ENCODE assay signal across 10 cellular contexts in genomic region chr1:230125633-230126528, GRCh38. TPM values are rescaled to one million over a fixed set of nuclear protein-coding genes. Genes with fewer than 3 reads are reported as not detected.
A peak's percentile ranks its signal among the peaks of the same experiment; 100 is the strongest.
DNase-seq lines count a peak whose midpoint lies in the region; ATAC-seq and TF ChIP-seq lines count a peak whose summit lies in the region.
"Had no signal": no experiment of that assay in that cellular context is flagged by ENCODE, and none has a peak within 500 bp of the region (broad histone marks: within the 10 kb centered on the region; RNA-seq: fewer than 3 reads in every experiment).

No MANE protein-coding gene starts in this region.

- H3K27ac ChIP-seq in SK-N-SH (ENCODE audit: low read depth in 2 of 2, low read length in 1 of 2): peak overlapping the region in 1 of 2 experiments; percentile 36; a peak in 1 of 4 replicates
- H3K27ac ChIP-seq in esophagus muscularis mucosa (replicated peaks in 1 of 4): peak overlapping the region in 3 of 4 donors; percentile 15 to 51 (median 31)
- no peak overlapping the region for H3K27ac ChIP-seq in neuronal stem cell (replicated peaks; ENCODE audit: low read length)
- H3K27ac ChIP-seq: PC-9 had no signal

- H3K36me3 Mint-ChIP-seq in activated CD8-positive, alpha-beta memory T cell treated with anti-CD3 and anti-CD28 coated beads, Interleukin-2, amount 10 ng/mL, durations not matched to agents 7 days and 5 days: peaks cover 12% of the 10 kb centered on the region

- no peak overlapping the region for H4K8ac ChIP-seq in neuronal stem cell (ENCODE audit: low read depth, low read length)

- no peak overlapping the region for H2BK5ac ChIP-seq in neuronal stem cell (ENCODE audit: low read length)

- H3K79me1 ChIP-seq in neuronal stem cell (ENCODE audit: low read depth, low read length): no peaks in the 10 kb centered on the region

- no peak overlapping the region for H2BK15ac ChIP-seq in neuronal stem cell (ENCODE audit: low read length)

- TF ChIP-seq RAD21 in SK-N-SH (IDR thresholded peaks at IDR 0.05; ENCODE audit: low read length): no peak

- no peak for DNase-seq in activated CD8-positive, alpha-beta memory T cell treated with anti-CD3 and anti-CD28 coated beads, Interleukin-2, amount 10 ng/mL, durations not matched to agents 7 days and 5 days
- DNase-seq in activated CD8-positive, alpha-beta memory T cell treated with anti-CD3 and anti-CD28 coated beads, Interleukin-2, amount 50 U/mL, for 48 hours: no peak
- DNase-seq in SK-N-SH: no peak
- DNase-seq in esophagus muscularis mucosa (ENCODE audit: extremely low spot score): no peak
- DNase-seq in stimulated activated naive CD8-positive, alpha-beta T cell treated with anti-CD3 and anti-CD28 coated beads, Interleukin-15, Interleukin-2, amounts not matched to agents 100 U/mL and 50 U/mL, for 24 hours: peak; percentile 45
- no peak for DNase-seq in HK-2 (ENCODE audit: unreplicated experiment)
- no peak for DNase-seq in neuronal stem cell (ENCODE audit: low spot score)
- DNase-seq: NCI-H1092 treated with DMSO at 0.1 percent for 48 hours, PC-9 had no signal

- no peak overlapping the region for H3K14ac ChIP-seq in neuronal stem cell (ENCODE audit: low read length)

- H2BK12ac ChIP-seq in neuronal stem cell (ENCODE audit: low read length): no peak overlapping the region

- H3F3A ChIP-seq in SK-N-SH (replicated peaks; ENCODE audit: insufficient read depth): no peaks in the 10 kb centered on the region

- H3K36me3 ChIP-seq in SK-N-SH (replicated peaks in 1 of 2; ENCODE audit: control insufficient read depth in 1 of 2, insufficient read depth in 2 of 2, low read length in 1 of 2) (peaks cover 3% of the 10 kb centered on the region in 2 experiments), esophagus muscularis mucosa (peaks cover 0 to 3% (median 0%) of the 10 kb centered on the region in 4 donors), neuronal stem cell (replicated peaks in 1 of 2; ENCODE audit: control insufficient read depth in 2 of 2, insufficient read depth in 2 of 2, low read length in 2 of 2) (peaks cover 0 to 2% of the 10 kb centered on the region in 2 donors)

- H3K4me3 Mint-ChIP-seq in activated CD8-positive, alpha-beta memory T cell treated with anti-CD3 and anti-CD28 coated beads, Interleukin-2, amount 10 ng/mL, durations not matched to agents 7 days and 5 days: peak overlapping the region; percentile 16

- no peak for TF ChIP-seq POLR2A in esophagus muscularis mucosa (IDR thresholded peaks at IDR 0.05; ENCODE audit: low read depth)

- H3K79me2 ChIP-seq in SK-N-SH (ENCODE audit: insufficient read depth): peaks cover 93% of the 10 kb centered on the region

- intact Hi-C loops in esophagus muscularis mucosa (cut with DNase I): no loop called here

- peaks cover 69% of the 10 kb centered on the region for H3K4me1 Mint-ChIP-seq in activated CD8-positive, alpha-beta memory T cell treated with anti-CD3 and anti-CD28 coated beads, Interleukin-2, amount 10 ng/mL, durations not matched to agents 7 days and 5 days

- no peak for TF ChIP-seq CTCF in SK-N-SH (IDR thresholded peaks at IDR 0.05)
- TF ChIP-seq CTCF in esophagus muscularis mucosa (IDR thresholded peaks at IDR 0.05): no peak

- H3K23ac ChIP-seq in neuronal stem cell (ENCODE audit: low read depth, low read length, poor library complexity): no peak overlapping the region

- H3K4me1 ChIP-seq in SK-N-SH (ENCODE audit: control insufficient read depth in 1 of 2, insufficient read depth in 2 of 2, low read depth in 1 of 2, low read length in 1 of 2): peaks cover 27 to 36% of the 10 kb centered on the region in 2 experiments; a peak in 2 of 4 replicates
- H3K4me1 ChIP-seq in esophagus muscularis mucosa: peaks cover 13 to 91% (median 81%) of the 10 kb centered on the region in 4 donors
- H3K4me1 ChIP-seq in neuronal stem cell (ENCODE audit: control insufficient read depth in 2 of 2, insufficient read depth in 1 of 2, low read depth in 1 of 2, low read length in 2 of 2): peaks cover 19 to 23% of the 10 kb centered on the region in 2 donors

- H3K9me3 ChIP-seq in SK-N-SH (no peaks in the 10 kb centered on the region), esophagus muscularis mucosa (no peaks in the 10 kb centered on the region), neuronal stem cell (replicated peaks in 1 of 2; ENCODE audit: control insufficient read depth in 2 of 2, insufficient read depth in 1 of 2, low read depth in 1 of 2, low read length in 2 of 2) (no peaks in the 10 kb centered on the region)

- no peak overlapping the region for H3K18ac ChIP-seq in neuronal stem cell (ENCODE audit: low read length)

- CTCF ChIA-PET in activated CD8-positive, alpha-beta memory T cell treated with anti-CD3 and anti-CD28 coated beads, Interleukin-2, amount 10 ng/mL, durations not matched to agents 7 days and 5 days (lab: Charles Lee): interaction anchor here (2.3 to 4.4 kb wide), 2 partner anchors 21 to 41 kb away, joined by 6 to 16 read pairs; no protein-coding TSS in a partner anchor
- CTCF ChIA-PET in SK-N-SH (lab: Yijun Ruan, JAX): no interaction called here

- WGBS in SK-N-SH (ENCODE audit: low lambda C conversion rate): 84% methylated on average over 8 of the region's 10 CpGs
- WGBS in esophagus muscularis mucosa: 80% methylated on average over 10 of the region's 10 CpGs
- no CpG with 5 or more reads among the region's 10 CpGs for WGBS in neuronal stem cell (ENCODE audit: extremely low coverage in 2 of 2, insufficient read length in 2 of 2, insufficient replicate concordance in 1 of 2), 2 donors

- H3K9me3 Mint-ChIP-seq in activated CD8-positive, alpha-beta memory T cell treated with anti-CD3 and anti-CD28 coated beads, Interleukin-2, amount 10 ng/mL, durations not matched to agents 7 days and 5 days (ENCODE audit: low read depth): no peaks in the 10 kb centered on the region

- peaks cover 71% of the 10 kb centered on the region for H4K20me1 ChIP-seq in SK-N-SH (ENCODE audit: insufficient read depth)

- H3K4ac ChIP-seq in neuronal stem cell (ENCODE audit: low read length): no peak overlapping the region

- POLR2A ChIA-PET in SK-N-SH (lab: Yijun Ruan, JAX): no interaction called here

- H2AFZ ChIP-seq in SK-N-SH (ENCODE audit: low read depth): no peak overlapping the region
- H2AFZ ChIP-seq in neuronal stem cell (ENCODE audit: low read length): no peak overlapping the region
- H2AFZ ChIP-seq: PC-9 had no signal

- H4K91ac ChIP-seq in neuronal stem cell (ENCODE audit: low read depth, low read length, poor library complexity): no peak overlapping the region

- H3K9me2 ChIP-seq in SK-N-SH: no peaks in the 10 kb centered on the region

- H3K9ac ChIP-seq in SK-N-SH (no peak overlapping the region), neuronal stem cell (ENCODE audit: low read depth, low read length, poor library complexity) (no peak overlapping the region)

- no peak overlapping the region for H3K4me3 ChIP-seq in SK-N-SH (ENCODE audit: low read depth in 2 of 2, low read length in 1 of 2)
- H3K4me3 ChIP-seq in esophagus muscularis mucosa: no peak overlapping the region
- no peak overlapping the region for H3K4me3 ChIP-seq in neuronal stem cell (ENCODE audit: low read length in 2 of 2)
- H3K4me3 ChIP-seq: PC-9 had no signal

- TF ChIP-seq EP300 in SK-N-SH (IDR thresholded peaks at IDR 0.05; ENCODE audit: borderline replicate concordance in 1 of 2, low read depth in 1 of 2, low read length in 1 of 2): no peak
- TF ChIP-seq EP300 in esophagus muscularis mucosa (IDR thresholded peaks at IDR 0.05): no peak

- H3K27me3 Mint-ChIP-seq in activated CD8-positive, alpha-beta memory T cell treated with anti-CD3 and anti-CD28 coated beads, Interleukin-2, amount 10 ng/mL, durations not matched to agents 7 days and 5 days: peaks cover 7% of the 10 kb centered on the region

- no peak overlapping the region for H3K4me2 ChIP-seq in SK-N-SH
- no peak overlapping the region for H3K4me2 ChIP-seq in neuronal stem cell (ENCODE audit: insufficient read depth, low read length, poor library complexity, severe bottlenecking)
- H3K4me2 ChIP-seq: PC-9 had no signal

- no peak overlapping the region for H2BK120ac ChIP-seq in neuronal stem cell (ENCODE audit: low read depth, low read length)

- no peaks in the 10 kb centered on the region for H3K27me3 ChIP-seq in SK-N-SH (ENCODE audit: insufficient read depth)
- H3K27me3 ChIP-seq in esophagus muscularis mucosa: no peaks in the 10 kb centered on the region
- no peaks in the 10 kb centered on the region for H3K27me3 ChIP-seq in neuronal stem cell (ENCODE audit: control insufficient read depth in 3 of 3, insufficient read depth in 3 of 3, low read depth in 1 of 3, low read length in 3 of 3)

- no peak for ATAC-seq in activated CD8-positive, alpha-beta memory T cell treated with anti-CD3 and anti-CD28 coated beads, Interleukin-2, amount 10 ng/mL, durations not matched to agents 7 days and 5 days
- peak; percentile 42 for ATAC-seq in stimulated activated naive CD8-positive, alpha-beta T cell treated with anti-CD3 and anti-CD28 coated beads, Interleukin-15, Interleukin-2, amounts not matched to agents 100 U/mL and 50 U/mL, for 24 hours
- ATAC-seq in HG02678 (IDR thresholded peaks at IDR 0.05; ENCODE audit: unreplicated experiment): no peak

- H3K27ac Mint-ChIP-seq in activated CD8-positive, alpha-beta memory T cell treated with anti-CD3 and anti-CD28 coated beads, Interleukin-2, amount 10 ng/mL, durations not matched to agents 7 days and 5 days: peak overlapping the region; percentile 86

- no peak overlapping the region for H2AK5ac ChIP-seq in neuronal stem cell (ENCODE audit: low read depth, low read length)

TF ChIP-seq in SK-N-SH, 30 proteins besides CTCF, POLR2A, EP300 and RAD21:
- 0 out of 2 replicates have a peak, but pooled peaks have one; percentile 8 for TF ChIP-seq NFIC (IDR thresholded peaks at IDR 0.05; ENCODE audit: borderline replicate concordance)
- no peak for TF ChIP-seq CHD2 (IDR thresholded peaks at IDR 0.05; ENCODE audit: low read length, partially characterized antibody)
TF ChIP-seq in SK-N-SH: peak in this region for 1.

RNA-seq across cellular contexts. Expression of gene GALNT2, which starts 58.8 kb away (rescaled TPM):
- 10 to 100 TPM; 25.0 to 30.2 TPM for total RNA-seq in activated CD8-positive, alpha-beta memory T cell treated with anti-CD3 and anti-CD28 coated beads, Interleukin-2, amount 10 ng/mL, durations not matched to agents 7 days and 5 days
- polyA plus RNA-seq in SK-N-SH (2012; rRNA removed): 99.8 and 118 TPM in 2 replicates
- 81.8 and 111 TPM in 2 replicates for polyA plus RNA-seq in SK-N-SH (2012; cell fraction: cytosol; rRNA removed)
- polyA plus RNA-seq in SK-N-SH (2012; cell fraction: nucleus; rRNA removed): 93.4 and 117 TPM in 2 replicates
- 100 to 1,000 TPM in 3 of 4 donors, 10 to 100 TPM in 1; 89.6 to 145 (median 129) TPM for total RNA-seq in esophagus muscularis mucosa
- polyA plus RNA-seq in neuronal stem cell (2013, experiment 1 of 2): 40.1 TPM
- 39.4 TPM for polyA plus RNA-seq in neuronal stem cell (2013, experiment 2 of 2)
